In the genomic region with DNA sequence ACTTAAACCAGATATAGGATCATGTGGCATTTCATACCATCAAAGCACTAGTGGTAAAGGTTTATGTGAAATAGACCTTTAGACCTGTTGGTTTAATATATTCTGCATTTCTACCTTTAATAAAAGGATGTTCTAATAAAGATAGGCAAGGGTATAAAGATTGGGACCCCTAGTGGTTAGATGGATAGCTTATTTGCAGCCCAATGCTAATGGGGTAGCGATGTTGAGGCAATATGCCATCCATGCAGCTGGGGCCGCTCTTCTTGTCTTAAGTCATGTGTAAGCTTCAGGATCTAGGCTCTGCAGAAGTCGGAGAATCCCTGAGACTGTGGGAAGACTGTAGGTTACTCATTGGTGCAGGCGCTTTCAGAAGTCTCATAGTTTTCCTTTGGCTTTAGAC, we compare ENCODE assay signal across 13 cellular contexts.
DNase-seq lines count a peak whose midpoint lies in the region; ATAC-seq and TF ChIP-seq lines count a peak whose summit lies in the region.
"Had no signal": no experiment of that assay in that cellular context is flagged by ENCODE, and none has a peak within 500 bp of the region (broad histone marks: within the 10 kb centered on the region; RNA-seq: fewer than 3 reads in every experiment).

No MANE protein-coding gene starts in this region.

- H3K4me1 Mint-ChIP-seq in GM23338 = no peaks in the 10 kb centered on the region

- no peaks in the 10 kb centered on the region for H3K36me3 ChIP-seq in GM23338 (ENCODE audit: insufficient read depth)
- H3K36me3 ChIP-seq in RWPE2 (ENCODE audit: low read depth) = no peaks in the 10 kb centered on the region
- H3K36me3 ChIP-seq: stomach had no signal

- ATAC-seq in GM23338 = peak; percentile 91
- no peak for ATAC-seq in RWPE2 (ENCODE audit: low read depth)
- no peak for ATAC-seq in HG02588 (IDR thresholded peaks at IDR 0.05; ENCODE audit: unreplicated experiment)
- ATAC-seq: natural killer cell treated with Interleukin-12 subunit alpha and Interleukin-12 subunit beta and Interleukin-15 and Interleukin-18, amount 100 ng/mL, for 72 hours had no signal

- H3K9me3 Mint-ChIP-seq in GM23338 = no peaks in the 10 kb centered on the region

- no peaks in the 10 kb centered on the region for H3F3A ChIP-seq in GM23338 (replicated peaks; ENCODE audit: low read depth)

- no peak overlapping the region for H3K4me2 ChIP-seq in GM23338

- no peaks in the 10 kb centered on the region for H3K9me3 ChIP-seq in RWPE2 (ENCODE audit: severe bottlenecking)
- H3K9me3 ChIP-seq: Caco-2, stomach had no signal

- H3K27me3 Mint-ChIP-seq in GM23338 (ENCODE audit: insufficient read depth, low read depth, poor library complexity) = peaks cover under 1% of the 10 kb centered on the region
- H3K27me3 Mint-ChIP-seq: natural killer cell treated with Interleukin-12 subunit alpha and Interleukin-12 subunit beta and Interleukin-15 and Interleukin-18, amount 100 ng/mL, for 72 hours had no signal

- H3K27ac ChIP-seq in GM23338 (ENCODE audit: low read depth) = no peak overlapping the region
- no peak overlapping the region for H3K27ac ChIP-seq in RWPE2 (ENCODE audit: poor library complexity, severe bottlenecking)
- H3K27ac ChIP-seq: stomach had no signal

- no peak overlapping the region for H2AFZ ChIP-seq in GM23338

- no peaks in the 10 kb centered on the region for H4K20me1 ChIP-seq in GM23338 (replicated peaks; ENCODE audit: insufficient read depth)

- DNase-seq in AG09309 (ENCODE audit: low read depth) (no peak), GM23338 (ENCODE audit: low spot score) (peak; percentile 77), RWPE2 (ENCODE audit: low spot score) (no peak), fibroblast of mammary gland (ENCODE audit: low read depth) (no peak), SKM-1 (lab: John Stamatoyannopoulos, UW; ENCODE audit: unreplicated experiment) (no peak), NCI-H1105 (lab: John Stamatoyannopoulos, UW) (no peak), head of caudate nucleus (no peak)
- DNase-seq: Caco-2, NCI-H187, stomach had no signal

- no peak overlapping the region for H3K4me3 Mint-ChIP-seq in GM23338
- H3K4me3 Mint-ChIP-seq: activated naive CD8-positive, alpha-beta T cell; natural killer cell treated with Interleukin-12 subunit alpha and Interleukin-12 subunit beta and Interleukin-15 and Interleukin-18, amount 100 ng/mL, for 72 hours had no signal

- intact Hi-C loops in head of caudate nucleus (cut with DNase I) = no loop called here

- H3K27me3 ChIP-seq in GM23338 (ENCODE audit: insufficient read depth) = no peaks in the 10 kb centered on the region
- H3K27me3 ChIP-seq in RWPE2 (ENCODE audit: insufficient read depth, poor library complexity, severe bottlenecking) = peaks cover 5% of the 10 kb centered on the region
- H3K27me3 ChIP-seq: stomach had no signal

- no peaks in the 10 kb centered on the region for H3K4me1 ChIP-seq in GM23338 (ENCODE audit: insufficient read depth)
- H3K4me1 ChIP-seq in RWPE2 (ENCODE audit: insufficient read depth, poor library complexity, severe bottlenecking) = no peaks in the 10 kb centered on the region
- H3K4me1 ChIP-seq: Caco-2 had no signal

- H3K27ac Mint-ChIP-seq in GM23338 = no peak overlapping the region
- H3K27ac Mint-ChIP-seq: activated naive CD8-positive, alpha-beta T cell; natural killer cell treated with Interleukin-12 subunit alpha and Interleukin-12 subunit beta and Interleukin-15 and Interleukin-18, amount 100 ng/mL, for 72 hours had no signal

- H3K79me2 ChIP-seq in GM23338 (replicated peaks; ENCODE audit: insufficient read depth) = no peaks in the 10 kb centered on the region

- H3K9me2 ChIP-seq in GM23338 (ENCODE audit: insufficient read depth) = no peaks in the 10 kb centered on the region

- peak; percentile 4 for TF ChIP-seq CTCF in AG09309 (IDR thresholded peaks at IDR 0.05; ENCODE audit: control insufficient read depth, insufficient read depth, low read depth, low read length, missing control alignments)
- TF ChIP-seq CTCF in GM23338 (conservative IDR thresholded peaks at IDR 0.05; ENCODE audit: low read depth in 2 of 2) = peak; percentile 60 to 76
- peak; percentile 24 for TF ChIP-seq CTCF in RWPE2 (IDR thresholded peaks at IDR 0.05; ENCODE audit: poor library complexity, severe bottlenecking)
- TF ChIP-seq CTCF in fibroblast of mammary gland (conservative IDR thresholded peaks at IDR 0.05; ENCODE audit: control insufficient read depth, insufficient read depth, low read depth, low read length) = peak; percentile 21

- no peaks in the 10 kb centered on the region for H3K36me3 Mint-ChIP-seq in GM23338 (ENCODE audit: low read depth)
- H3K36me3 Mint-ChIP-seq: natural killer cell treated with Interleukin-12 subunit alpha and Interleukin-12 subunit beta and Interleukin-15 and Interleukin-18, amount 100 ng/mL, for 72 hours had no signal

- H3K4me3 ChIP-seq in AG09309 (ENCODE audit: control insufficient read depth, low read depth, low read length) = no peak overlapping the region
- no peak overlapping the region for H3K4me3 ChIP-seq in GM23338
- no peak overlapping the region for H3K4me3 ChIP-seq in RWPE2 (ENCODE audit: severe bottlenecking)
- H3K4me3 ChIP-seq in fibroblast of mammary gland (ENCODE audit: control insufficient read depth, low read depth, low read length) = no peak overlapping the region
- H3K4me3 ChIP-seq: stomach had no signal

TF ChIP-seq in GM23338, 12 proteins besides CTCF, POLR2A, EP300 and RAD21 (continues in another document):
- TF ChIP-seq, protein P1, sequence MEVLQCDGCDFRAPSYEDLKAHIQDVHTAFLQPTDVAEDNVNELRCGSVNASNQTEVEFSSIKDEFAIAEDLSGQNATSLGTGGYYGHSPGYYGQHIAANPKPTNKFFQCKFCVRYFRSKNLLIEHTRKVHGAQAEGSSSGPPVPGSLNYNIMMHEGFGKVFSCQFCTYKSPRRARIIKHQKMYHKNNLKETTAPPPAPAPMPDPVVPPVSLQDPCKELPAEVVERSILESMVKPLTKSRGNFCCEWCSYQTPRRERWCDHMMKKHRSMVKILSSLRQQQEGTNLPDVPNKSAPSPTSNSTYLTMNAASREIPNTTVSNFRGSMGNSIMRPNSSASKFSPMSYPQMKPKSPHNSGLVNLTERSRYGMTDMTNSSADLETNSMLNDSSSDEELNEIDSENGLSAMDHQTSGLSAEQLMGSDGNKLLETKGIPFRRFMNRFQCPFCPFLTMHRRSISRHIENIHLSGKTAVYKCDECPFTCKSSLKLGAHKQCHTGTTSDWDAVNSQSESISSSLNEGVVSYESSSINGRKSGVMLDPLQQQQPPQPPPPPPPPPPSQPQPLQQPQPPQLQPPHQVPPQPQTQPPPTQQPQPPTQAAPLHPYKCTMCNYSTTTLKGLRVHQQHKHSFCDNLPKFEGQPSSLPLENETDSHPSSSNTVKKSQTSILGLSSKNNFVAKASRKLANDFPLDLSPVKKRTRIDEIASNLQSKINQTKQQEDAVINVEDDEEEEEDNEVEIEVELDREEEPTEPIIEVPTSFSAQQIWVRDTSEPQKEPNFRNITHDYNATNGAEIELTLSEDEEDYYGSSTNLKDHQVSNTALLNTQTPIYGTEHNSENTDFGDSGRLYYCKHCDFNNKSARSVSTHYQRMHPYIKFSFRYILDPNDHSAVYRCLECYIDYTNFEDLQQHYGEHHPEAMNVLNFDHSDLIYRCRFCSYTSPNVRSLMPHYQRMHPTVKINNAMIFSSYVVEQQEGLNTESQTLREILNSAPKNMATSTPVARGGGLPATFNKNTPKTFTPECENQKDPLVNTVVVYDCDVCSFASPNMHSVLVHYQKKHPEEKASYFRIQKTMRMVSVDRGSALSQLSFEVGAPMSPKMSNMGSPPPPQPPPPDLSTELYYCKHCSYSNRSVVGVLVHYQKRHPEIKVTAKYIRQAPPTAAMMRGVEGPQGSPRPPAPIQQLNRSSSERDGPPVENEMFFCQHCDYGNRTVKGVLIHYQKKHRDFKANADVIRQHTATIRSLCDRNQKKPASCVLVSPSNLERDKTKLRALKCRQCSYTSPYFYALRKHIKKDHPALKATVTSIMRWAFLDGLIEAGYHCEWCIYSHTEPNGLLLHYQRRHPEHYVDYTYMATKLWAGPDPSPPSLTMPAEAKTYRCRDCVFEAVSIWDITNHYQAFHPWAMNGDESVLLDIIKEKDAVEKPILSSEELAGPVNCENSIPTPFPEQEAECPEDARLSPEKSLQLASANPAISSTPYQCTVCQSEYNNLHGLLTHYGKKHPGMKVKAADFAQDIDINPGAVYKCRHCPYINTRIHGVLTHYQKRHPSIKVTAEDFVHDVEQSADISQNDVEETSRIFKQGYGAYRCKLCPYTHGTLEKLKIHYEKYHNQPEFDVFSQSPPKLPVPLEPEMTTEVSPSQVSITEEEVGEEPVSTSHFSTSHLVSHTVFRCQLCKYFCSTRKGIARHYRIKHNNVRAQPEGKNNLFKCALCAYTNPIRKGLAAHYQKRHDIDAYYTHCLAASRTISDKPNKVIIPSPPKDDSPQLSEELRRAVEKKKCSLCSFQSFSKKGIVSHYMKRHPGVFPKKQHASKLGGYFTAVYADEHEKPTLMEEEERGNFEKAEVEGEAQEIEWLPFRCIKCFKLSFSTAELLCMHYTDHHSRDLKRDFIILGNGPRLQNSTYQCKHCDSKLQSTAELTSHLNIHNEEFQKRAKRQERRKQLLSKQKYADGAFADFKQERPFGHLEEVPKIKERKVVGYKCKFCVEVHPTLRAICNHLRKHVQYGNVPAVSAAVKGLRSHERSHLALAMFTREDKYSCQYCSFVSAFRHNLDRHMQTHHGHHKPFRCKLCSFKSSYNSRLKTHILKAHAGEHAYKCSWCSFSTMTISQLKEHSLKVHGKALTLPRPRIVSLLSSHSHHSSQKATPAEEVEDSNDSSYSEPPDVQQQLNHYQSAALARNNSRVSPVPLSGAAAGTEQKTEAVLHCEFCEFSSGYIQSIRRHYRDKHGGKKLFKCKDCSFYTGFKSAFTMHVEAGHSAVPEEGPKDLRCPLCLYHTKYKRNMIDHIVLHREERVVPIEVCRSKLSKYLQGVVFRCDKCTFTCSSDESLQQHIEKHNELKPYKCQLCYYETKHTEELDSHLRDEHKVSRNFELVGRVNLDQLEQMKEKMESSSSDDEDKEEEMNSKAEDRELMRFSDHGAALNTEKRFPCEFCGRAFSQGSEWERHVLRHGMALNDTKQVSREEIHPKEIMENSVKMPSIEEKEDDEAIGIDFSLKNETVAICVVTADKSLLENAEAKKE (CRISPR knock-in tag; IDR thresholded peaks at IDR 0.05) = 0 out of 2 replicates have a peak, but pooled peaks have one; percentile 10
- TF ChIP-seq EZH2 (IDR thresholded peaks at IDR 0.05; ENCODE audit: low read depth, unreplicated experiment) (no peak), POLR2AphosphoS5 (IDR thresholded peaks at IDR 0.05; ENCODE audit: low read depth) (no peak), JUNB (IDR thresholded peaks at IDR 0.05; ENCODE audit: unreplicated experiment) (no peak), CREB1 (CRISPR knock-in tag; IDR thresholded peaks at IDR 0.05; ENCODE audit: low read depth) (no peak)

Comparison
In these comparisons a context has a peak if more than half of its experiments do, and no peak if none do; other contexts are left out.
1. CTCF ChIP-seq: peak in every context shown above with its lines; median percentile 68 in GM23338; 24 in RWPE2; 21 in fibroblast of mammary gland; 4 in AG09309.